8 cellular contexts compared by ENCODE assay signal in genomic region chr10:117004238-117004626, GRCh38. TPM values are rescaled to one million over a fixed set of nuclear protein-coding genes. Genes with fewer than 3 reads are reported as not detected.
DNase-seq lines count a peak whose midpoint lies in the region; ATAC-seq and TF ChIP-seq lines count a peak whose summit lies in the region.

No MANE protein-coding gene starts in this region.

- peaks cover 29% of the 10 kb centered on the region for H3K36me3 Mint-ChIP-seq in Caco-2 (ENCODE audit: insufficient read depth, unreplicated experiment)

- peak overlapping the region; percentile 93 for H3K27ac Mint-ChIP-seq in Caco-2 (ENCODE audit: unreplicated experiment)

- H3F3A ChIP-seq in MM.1S (ENCODE audit: insufficient read depth, low read length): no peaks in the 10 kb centered on the region

- H3K9me3 Mint-ChIP-seq in Caco-2 (ENCODE audit: unreplicated experiment): no peaks in the 10 kb centered on the region

- H3K4me3 ChIP-seq in Caco-2 (ENCODE audit: low read depth, low read length) (peak overlapping the region; percentile 69), MM.1S (ENCODE audit: low read length) (peak overlapping the region; percentile 80), coronary artery (peak overlapping the region; percentile 77), mucosa of rectum (ENCODE audit: low read length in 2 of 2) (peak overlapping the region; percentile 76 to 82)

- peak overlapping the region; percentile 77 for H3K4me3 Mint-ChIP-seq in Caco-2 (ENCODE audit: unreplicated experiment)

- H3K79me2 ChIP-seq in MM.1S (ENCODE audit: low read length): no peaks in the 10 kb centered on the region

- CTCF ChIA-PET in Caco-2 (lab: Charles Lee): interaction anchor here (0.7 to 1.5 kb wide), 5 partner anchors 9 to 171 kb away, joined by 3 to 7 read pairs (median 4); no protein-coding TSS in a partner anchor

- H3K27ac ChIP-seq in MM.1S (ENCODE audit: low read length): no peak overlapping the region
- H3K27ac ChIP-seq in coronary artery: peak overlapping the region in 1 of 2 donors; percentile 70
- H3K27ac ChIP-seq in mucosa of rectum (ENCODE audit: low read depth in 2 of 2, low read length in 2 of 2): peak overlapping the region; percentile 82 to 90

- peak overlapping the region; percentile 89 for H3K4me2 ChIP-seq in MM.1S (ENCODE audit: low read depth, low read length)

- H3K4me1 ChIP-seq in Caco-2: peaks cover 17% of the 10 kb centered on the region
- H3K4me1 ChIP-seq in MM.1S (ENCODE audit: low read length): no peaks in the 10 kb centered on the region
- peaks cover 3 to 10% of the 10 kb centered on the region in 2 donors for H3K4me1 ChIP-seq in mucosa of rectum (ENCODE audit: control insufficient read depth in 2 of 2, insufficient read depth in 2 of 2, low read length in 2 of 2)

- no peaks in the 10 kb centered on the region for H3K9me3 ChIP-seq in Caco-2
- H3K9me3 ChIP-seq in MM.1S (replicated peaks; ENCODE audit: insufficient read depth, low read length): no peaks in the 10 kb centered on the region
- H3K9me3 ChIP-seq in mucosa of rectum (ENCODE audit: control insufficient read depth in 2 of 2, low read length in 2 of 2): no peaks in the 10 kb centered on the region

- no peaks in the 10 kb centered on the region for H4K20me1 ChIP-seq in MM.1S (ENCODE audit: insufficient read depth, low read length)

- H3K9me2 ChIP-seq in MM.1S (replicated peaks; ENCODE audit: insufficient read depth, low read length): no peaks in the 10 kb centered on the region

- H3K9ac ChIP-seq in MM.1S (ENCODE audit: low read length) (peak overlapping the region; percentile 72), mucosa of rectum (ENCODE audit: low read depth in 1 of 2, low read length in 2 of 2) (peak overlapping the region; percentile 81 to 83)

- H3K27me3 Mint-ChIP-seq in Caco-2 (ENCODE audit: insufficient read depth, unreplicated experiment): no peaks in the 10 kb centered on the region

- H3K27me3 ChIP-seq in Caco-2 (replicated peaks; ENCODE audit: control insufficient read depth, insufficient read depth, low read length) (no peaks in the 10 kb centered on the region), MM.1S (replicated peaks; ENCODE audit: insufficient read depth, low read length) (no peaks in the 10 kb centered on the region), mucosa of rectum (ENCODE audit: control insufficient read depth in 2 of 2, insufficient read depth in 2 of 2, low read length in 2 of 2) (no peaks in the 10 kb centered on the region)

- H2AFZ ChIP-seq in MM.1S (ENCODE audit: low read length): peak overlapping the region; percentile 80

- intact Hi-C loops in Caco-2 (cut with micrococcal nuclease; ENCODE audit: unreplicated experiment): loop anchor here (5.0 to 10.0 kb wide), 2 partner anchors 57 to 161 kb away; no protein-coding TSS in a partner anchor

- peaks cover 13% of the 10 kb centered on the region for H3K4me1 Mint-ChIP-seq in Caco-2 (ENCODE audit: low read depth, unreplicated experiment)

- no peaks in the 10 kb centered on the region for H3K36me3 ChIP-seq in Caco-2 (ENCODE audit: control insufficient read depth, insufficient read depth, low read length)
- no peaks in the 10 kb centered on the region for H3K36me3 ChIP-seq in MM.1S (replicated peaks; ENCODE audit: insufficient read depth, low read length)
- H3K36me3 ChIP-seq in mucosa of rectum (ENCODE audit: control insufficient read depth in 2 of 2, insufficient read depth in 2 of 2, low read length in 2 of 2): no peaks in the 10 kb centered on the region

- no TSS peak for BruUV-seq in Caco-2 (replicated peaks; lab: Mats Ljungman, UMichigan)

- TF ChIP-seq CTCF in Caco-2 (IDR thresholded peaks at IDR 0.05; ENCODE audit: insufficient read depth in 1 of 2, low read depth in 1 of 2, low read length in 1 of 2, severe bottlenecking in 1 of 2, unreplicated experiment in 1 of 2) (no peak), MM.1S (IDR thresholded peaks at IDR 0.05; ENCODE audit: low read length) (no peak), coronary artery (IDR thresholded peaks at IDR 0.05) (no peak)

- POLR2A ChIA-PET in Caco-2 (lab: Charles Lee): interaction anchor here (0.5 to 1.2 kb wide), 4 partner anchors 20 to 369 kb away, joined by 3 to 10 read pairs (median 4); no protein-coding TSS in a partner anchor

- DNase-seq in Caco-2: no peak
- DNase-seq in MM.1S: no peak
- no peak for DNase-seq in coronary artery (ENCODE audit: low spot score)
- DNase-seq in NCI-H774 (lab: John Stamatoyannopoulos, UW): no peak
- DNase-seq in OCI-M2 (lab: John Stamatoyannopoulos, UW; ENCODE audit: unreplicated experiment): no peak
- no peak for DNase-seq in cerebellar cortex (ENCODE audit: low spot score)

- peak; percentile 41 for ATAC-seq in GM21390 (IDR thresholded peaks at IDR 0.05; ENCODE audit: unreplicated experiment)

RNA-seq across cellular contexts. Expression of gene SHTN1, which starts 0.8 kb away (rescaled TPM):
- 80.8 and 86.9 TPM in 2 replicates for total RNA-seq in Caco-2 (2022)
